ENCODE assay signal across 17 cellular contexts in genomic region chr9:136697821-136698526, GRCh38. TPM values are rescaled to one million over a fixed set of nuclear protein-coding genes. Genes with fewer than 3 reads are reported as not detected.
A peak's percentile ranks its signal among the peaks of the same experiment; 100 is the strongest.
DNase-seq lines count a peak whose midpoint lies in the region; ATAC-seq and TF ChIP-seq lines count a peak whose summit lies in the region.
"Had no signal": no experiment of that assay in that cellular context is flagged by ENCODE, and none has a peak within 500 bp of the region (broad histone marks: within the 10 kb centered on the region; RNA-seq: fewer than 3 reads in every experiment).

No MANE protein-coding gene starts in this region.

- H3K9me3 ChIP-seq in left lung (no peaks in the 10 kb centered on the region), upper lobe of right lung (no peaks in the 10 kb centered on the region)
- H3K9me3 ChIP-seq: HAP-1 had no signal

- peak; percentile 6 for ATAC-seq in left lung
- ATAC-seq in upper lobe of right lung = peak; percentile 8
- ATAC-seq: activated T-cell treated with anti-CD3 and anti-CD28 coated beads, Interleukin-2, amount 50 U/mL, for 4 hours; stimulated activated naive B cell treated with anti-CD40 and anti-IgM and Interleukin-4, amounts not matched to agents 10 μg/mL and 1 μg/mL and 100 μg/mL, for 72 hours had no signal

- TF ChIP-seq CTCF in left lung (IDR thresholded peaks at IDR 0.05) = no peak
- TF ChIP-seq CTCF in upper lobe of right lung (IDR thresholded peaks at IDR 0.05) = no peak

- intact Hi-C loops in left lung (cut with DNase I) = no loop called here
- intact Hi-C loops in upper lobe of right lung (cut with DNase I) = no loop called here

- no peaks in the 10 kb centered on the region for H3K36me3 ChIP-seq in left lung
- no peaks in the 10 kb centered on the region for H3K36me3 ChIP-seq in upper lobe of right lung
- H3K36me3 ChIP-seq: HAP-1 had no signal

- DNase-seq in HuH-7 (ENCODE audit: low spot score) (peak; percentile 81), SIG-M5 (lab: John Stamatoyannopoulos, UW) (peak; percentile 70), left lung (peak in 1 of 2 donors; percentile 66), upper lobe of right lung (peak; percentile 81), inferior parietal cortex (ENCODE audit: extremely low spot score) (no peak), SHP77 treated with DMSO at 0.1 percent for 48 hours (lab: John Stamatoyannopoulos, UW) (no peak), NCI-H345 treated with DMSO at 0.1 percent for 48 hours (lab: John Stamatoyannopoulos, UW; ENCODE audit: unreplicated experiment) (no peak)
- DNase-seq: activated CD4-positive, alpha-beta T cell treated with anti-CD3 and anti-CD28 coated beads, Interleukin-2, amount 10 ng/mL, durations not matched to agents 7 days and 5 days; activated T-cell treated with anti-CD3 and anti-CD28 coated beads, Interleukin-2, amount 50 U/mL, for 4 hours; CD4-positive, CD25-positive, alpha-beta regulatory T cell; EL; NCI-H1930; NCI-H510A treated with DMSO at 0.1 percent for 48 hours; stimulated activated naive B cell treated with anti-CD40 and anti-IgM and Interleukin-4, amounts not matched to agents 10 μg/mL and 1 μg/mL and 100 μg/mL, for 72 hours had no signal

- H3K4me1 ChIP-seq in left lung = peaks cover 22 to 81% of the 10 kb centered on the region in 2 donors
- peaks cover 33% of the 10 kb centered on the region for H3K4me1 ChIP-seq in upper lobe of right lung
- H3K4me1 ChIP-seq: HAP-1 had no signal

- H3K27ac ChIP-seq in left lung = peak overlapping the region; percentile 53 to 90
- H3K27ac ChIP-seq in upper lobe of right lung = peak overlapping the region; percentile 42

- no peak overlapping the region for H3K4me3 ChIP-seq in left lung
- H3K4me3 ChIP-seq in upper lobe of right lung = no peak overlapping the region
- H3K4me3 ChIP-seq: HAP-1 had no signal

- H3K27me3 ChIP-seq in left lung = peaks cover 4 to 16% of the 10 kb centered on the region in 2 donors
- no peaks in the 10 kb centered on the region for H3K27me3 ChIP-seq in upper lobe of right lung

RNA-seq across cellular contexts. Expression of gene AGPAT2, which starts 10.7 kb away (rescaled TPM):
- total RNA-seq in left lung = 100 to 1,000 TPM; 127 to 170 TPM
- total RNA-seq in upper lobe of right lung = 117 TPM

RNA-seq across cellular contexts. Expression of gene DIPK1B, which starts 14.4 kb away (rescaled TPM):
- total RNA-seq in left lung = 10 to 100 TPM; 12.6 to 12.7 TPM
- total RNA-seq in upper lobe of right lung = 17.7 TPM
- total RNA-seq: activated CD4-positive, alpha-beta T cell treated with anti-CD3 and anti-CD28 coated beads, Interleukin-2, amount 10 ng/mL, durations not matched to agents 7 days and 5 days had no signal

RNA-seq across cellular contexts. Expression of gene EGFL7, which starts 35.3 kb away (rescaled TPM):
- 100 to 1,000 TPM; 105 to 165 TPM for total RNA-seq in left lung
- 302 TPM for total RNA-seq in upper lobe of right lung

RNA-seq across cellular contexts. Expression of gene LCN10, which starts 44.8 kb away (rescaled TPM):
- total RNA-seq in left lung (10 to 100 TPM in 1 of 2 donors, under 1 TPM in 1; 0.32 to 10.0 TPM), upper lobe of right lung (11.2 TPM)
- total RNA-seq: activated CD4-positive, alpha-beta T cell treated with anti-CD3 and anti-CD28 coated beads, Interleukin-2, amount 10 ng/mL, durations not matched to agents 7 days and 5 days had no signal

RNA-seq across cellular contexts. Expression of gene LCN6, which starts 50.4 kb away (rescaled TPM):
- total RNA-seq in left lung (10 to 100 TPM in 1 of 2 donors, under 1 TPM in 1; 0.38 to 18.9 TPM), upper lobe of right lung (21.5 TPM)
- total RNA-seq: activated CD4-positive, alpha-beta T cell treated with anti-CD3 and anti-CD28 coated beads, Interleukin-2, amount 10 ng/mL, durations not matched to agents 7 days and 5 days; activated T-cell treated with anti-CD3 and anti-CD28 coated beads, Interleukin-2, amount 50 U/mL, for 4 hours; CD4-positive, CD25-positive, alpha-beta regulatory T cell; skeletal muscle tissue; T-helper 2 cell treated with Interferon-gamma antibody and Interleukin-4, amounts not matched to agents 100 ng/mL and 5 ng/mL, for 36 hours had no signal

Comparison
In these comparisons a context has a peak if more than half of its experiments do, and no peak if none do; other contexts are left out.
1. DNase-seq: peak in HuH-7 (single experiment), SIG-M5 (single experiment) and upper lobe of right lung (single experiment); none in inferior parietal cortex (single experiment), SHP77 treated with DMSO at 0.1 percent for 48 hours (single experiment) and NCI-H345 treated with DMSO at 0.1 percent for 48 hours (single experiment).